In the genomic region with DNA sequence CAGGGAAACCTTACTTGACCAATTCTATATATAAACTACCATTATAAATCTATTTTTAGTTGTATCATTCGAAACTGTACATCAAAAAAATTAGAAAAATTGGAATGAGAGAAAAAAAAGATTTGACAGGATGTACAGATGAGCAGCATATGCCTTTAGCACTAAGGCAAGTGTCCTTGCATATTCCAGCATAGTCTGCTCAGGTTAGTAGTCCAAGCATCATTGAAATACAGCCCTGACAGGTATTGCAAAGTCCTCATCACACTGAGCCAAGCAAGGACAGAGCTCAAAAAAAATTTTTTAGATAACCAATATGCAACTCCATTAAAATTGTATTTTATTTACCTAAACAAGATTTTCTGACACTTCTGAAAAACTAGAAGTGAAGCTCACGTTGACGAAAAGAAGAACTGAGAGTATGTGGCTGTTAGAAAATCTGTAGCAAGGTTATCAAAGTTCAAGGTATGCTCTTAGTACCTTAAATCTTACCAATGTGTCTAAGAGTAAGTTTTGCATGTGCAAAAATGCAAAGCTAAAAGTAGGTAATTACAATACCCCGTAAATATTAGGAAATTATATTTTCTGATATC, we compare ENCODE assay signal across 14 cellular contexts.
A peak's percentile ranks its signal among the peaks of the same experiment; 100 is the strongest.
DNase-seq lines count a peak whose midpoint lies in the region; ATAC-seq and TF ChIP-seq lines count a peak whose summit lies in the region.
"Had no signal": no experiment of that assay in that cellular context is flagged by ENCODE, and none has a peak within 500 bp of the region (broad histone marks: within the 10 kb centered on the region; RNA-seq: fewer than 3 reads in every experiment).

No MANE protein-coding gene starts in this region.

- no peak overlapping the region for H3K4me3 ChIP-seq in Caco-2 (ENCODE audit: low read depth, low read length)

- H3K9me3 Mint-ChIP-seq in Caco-2 (ENCODE audit: unreplicated experiment), result no peaks in the 10 kb centered on the region
- H3K9me3 Mint-ChIP-seq: type B pancreatic cell had no signal

- H3K9me3 ChIP-seq in Caco-2, result no peaks in the 10 kb centered on the region

- no peaks in the 10 kb centered on the region for H3K27me3 ChIP-seq in Caco-2 (replicated peaks; ENCODE audit: control insufficient read depth, insufficient read depth, low read length)
- H3K27me3 ChIP-seq: foreskin keratinocyte had no signal

- CTCF ChIA-PET in Caco-2 (lab: Charles Lee), result no interaction called here

- H3K4me3 Mint-ChIP-seq in Caco-2 (ENCODE audit: unreplicated experiment), result no peak overlapping the region
- H3K4me3 Mint-ChIP-seq: naive thymus-derived CD4-positive, alpha-beta T cell; type B pancreatic cell had no signal

- DNase-seq in left ventricle myocardium superior, result no peak
- no peak for DNase-seq in Caco-2
- no peak for DNase-seq in NCI-H2227 (lab: John Stamatoyannopoulos, UW; ENCODE audit: unreplicated experiment)
- DNase-seq in activated CD4-positive, alpha-beta T cell treated with anti-CD3 and anti-CD28 coated beads for 1 hour, result no peak
- DNase-seq: activated CD8-positive, alpha-beta memory T cell treated with anti-CD3 and anti-CD28 coated beads for 24 hours; foreskin keratinocyte; kidney glomerular epithelial cell; naive thymus-derived CD4-positive, alpha-beta T cell; NCI-H2029 treated with DMSO at 0.1 percent for 48 hours had no signal

- no peak for TF ChIP-seq CTCF in Caco-2 (IDR thresholded peaks at IDR 0.05; ENCODE audit: insufficient read depth in 1 of 2, low read depth in 1 of 2, low read length in 1 of 2, severe bottlenecking in 1 of 2, unreplicated experiment in 1 of 2)

- no peaks in the 10 kb centered on the region for H3K36me3 ChIP-seq in Caco-2 (ENCODE audit: control insufficient read depth, insufficient read depth, low read length)

- intact Hi-C loops in left ventricle myocardium superior (cut with micrococcal nuclease), result no loop called here
- intact Hi-C loops in Caco-2 (cut with micrococcal nuclease; ENCODE audit: unreplicated experiment), result no loop called here

- POLR2A ChIA-PET in Caco-2 (lab: Charles Lee), result no interaction called here

- no peaks in the 10 kb centered on the region for H3K4me1 Mint-ChIP-seq in Caco-2 (ENCODE audit: low read depth, unreplicated experiment)
- H3K4me1 Mint-ChIP-seq: naive thymus-derived CD4-positive, alpha-beta T cell had no signal

- BruUV-seq in Caco-2 (replicated peaks; lab: Mats Ljungman, UMichigan), result no TSS peak

- no peaks in the 10 kb centered on the region for H3K4me1 ChIP-seq in Caco-2
- H3K4me1 ChIP-seq: foreskin keratinocyte had no signal

- no peaks in the 10 kb centered on the region for H3K36me3 Mint-ChIP-seq in Caco-2 (ENCODE audit: insufficient read depth, unreplicated experiment)
- H3K36me3 Mint-ChIP-seq: naive thymus-derived CD4-positive, alpha-beta T cell; type B pancreatic cell had no signal

- peaks cover 2% of the 10 kb centered on the region for H3K27me3 Mint-ChIP-seq in Caco-2 (ENCODE audit: insufficient read depth, unreplicated experiment)
- H3K27me3 Mint-ChIP-seq: naive thymus-derived CD4-positive, alpha-beta T cell; type B pancreatic cell had no signal

- peak; percentile 75 for ATAC-seq in GM18517 (IDR thresholded peaks at IDR 0.05; ENCODE audit: unreplicated experiment)
- ATAC-seq in GM21367 (IDR thresholded peaks at IDR 0.05; ENCODE audit: unreplicated experiment), result peak; percentile 89
- peak; percentile 80 for ATAC-seq in HG02970 (IDR thresholded peaks at IDR 0.05; ENCODE audit: low FRiP score, unreplicated experiment)
- peak; percentile 70 for ATAC-seq in HG03565 (IDR thresholded peaks at IDR 0.05; ENCODE audit: unreplicated experiment)
- no peak for ATAC-seq in left ventricle myocardium superior
- ATAC-seq: foreskin keratinocyte; naive thymus-derived CD4-positive, alpha-beta T cell had no signal

- no peak overlapping the region for H3K27ac Mint-ChIP-seq in Caco-2 (ENCODE audit: unreplicated experiment)
- H3K27ac Mint-ChIP-seq: naive thymus-derived CD4-positive, alpha-beta T cell; type B pancreatic cell had no signal
